29 cellular contexts compared by ENCODE assay signal in genomic region chr17:8345052-8345690, GRCh38. TPM values are rescaled to one million over a fixed set of nuclear protein-coding genes. Genes with fewer than 3 reads are reported as not detected.
A peak's percentile ranks its signal among the peaks of the same experiment; 100 is the strongest.
DNase-seq lines count a peak whose midpoint lies in the region; ATAC-seq, FAIRE-seq and TF ChIP-seq lines count a peak whose summit lies in the region.
"Had no signal": no experiment of that assay in that cellular context is flagged by ENCODE, and none has a peak within 500 bp of the region (broad histone marks: within the 10 kb centered on the region; RNA-seq: fewer than 3 reads in every experiment).

No MANE protein-coding gene starts in this region.

- 0 out of 3 replicates have a peak, but pooled peaks have one; percentile 21 for ATAC-seq in GM12878
- ATAC-seq: SK-N-SH treated with all-trans-retinoic acid at 6 μM for 48 hours had no signal

- POLR2A ChIA-PET in MCF 10A (lab: Yijun Ruan, JAX), result no interaction called here
- POLR2A ChIA-PET in GM12878 (lab: Charles Lee), result no interaction called here

- peak overlapping the region; percentile 78 to 90 for H3K27ac ChIP-seq in breast epithelium
- no peak overlapping the region for H3K27ac ChIP-seq in GM12878 (ENCODE audit: control insufficient read depth, insufficient read depth)
- H3K27ac ChIP-seq in suprapubic skin, result peak overlapping the region; percentile 72
- H3K27ac ChIP-seq: dorsolateral prefrontal cortex, right atrium auricular region, thoracic aorta had no signal

- no peak overlapping the region for H2AFZ ChIP-seq in GM12878 (ENCODE audit: control insufficient read depth, low read depth, low read length)

- TF ChIP-seq EP300 in GM12878 (IDR thresholded peaks at IDR 0.05; ENCODE audit: borderline replicate concordance in 1 of 2, control insufficient read depth in 1 of 2, low read depth in 2 of 2, low read length in 2 of 2) (no peak), suprapubic skin (IDR thresholded peaks at IDR 0.05) (no peak)

- H3K27me3 Mint-ChIP-seq in MCF 10A (ENCODE audit: insufficient read depth, unreplicated experiment), result peaks cover 11% of the 10 kb centered on the region

- WGBS in GM12878 (ENCODE audit: insufficient coverage, insufficient replicate concordance, low lambda C conversion rate, missing lambda C conversion rate), result 33% methylated on average over 6 of the region's 6 CpGs
- 63% methylated on average over 6 of the region's 6 CpGs for WGBS in suprapubic skin

- no peak overlapping the region for H3K4me3 Mint-ChIP-seq in MCF 10A (ENCODE audit: unreplicated experiment)
- H3K4me3 Mint-ChIP-seq: CD4-positive, alpha-beta memory T cell had no signal

- H3K36me3 ChIP-seq in breast epithelium (no peaks in the 10 kb centered on the region), GM12878 (ENCODE audit: control insufficient read depth in 2 of 2, insufficient read depth in 2 of 2, low read length in 1 of 2) (no peaks in the 10 kb centered on the region), suprapubic skin (no peaks in the 10 kb centered on the region)
- H3K36me3 ChIP-seq: right atrium auricular region, thoracic aorta had no signal

- TF ChIP-seq RAD21 in GM12878 (IDR thresholded peaks at IDR 0.05; ENCODE audit: insufficient read depth, low read depth, low read length), result no peak

- H3K4me2 ChIP-seq in GM12878 (ENCODE audit: control insufficient read depth, insufficient read depth), result no peak overlapping the region

- no peaks in the 10 kb centered on the region for H4K20me1 ChIP-seq in GM12878 (ENCODE audit: control insufficient read depth, insufficient read depth)

- TF ChIP-seq CTCF in breast epithelium (IDR thresholded peaks at IDR 0.05) (no peak), MCF 10A (IDR thresholded peaks at IDR 0.05; ENCODE audit: unreplicated experiment) (no peak), NB4 (IDR thresholded peaks at IDR 0.05; ENCODE audit: low read depth, low read length) (no peak), GM12878 (IDR thresholded peaks at IDR 0.05 in 2 of 3, conservative IDR thresholded peaks at IDR 0.05 in 1 of 3; ENCODE audit: control insufficient read depth in 2 of 3, extremely low read depth in 1 of 3, insufficient read depth in 1 of 3, low read depth in 3 of 3, low read length in 3 of 3) (no peak), suprapubic skin (IDR thresholded peaks at IDR 0.05) (no peak)

- BruUV-seq in MCF 10A (replicated peaks; lab: Mats Ljungman, UMichigan) (no TSS peak), GM12878 (replicated peaks; lab: Mats Ljungman, UMichigan) (no TSS peak)

- no peak overlapping the region for H3K4me3 ChIP-seq in breast epithelium
- no peak overlapping the region for H3K4me3 ChIP-seq in NB4 (ENCODE audit: low read depth, low read length)
- H3K4me3 ChIP-seq in GM12878, result no peak overlapping the region
- no peak overlapping the region for H3K4me3 ChIP-seq in suprapubic skin
- H3K4me3 ChIP-seq: dorsolateral prefrontal cortex, right atrium auricular region, thoracic aorta had no signal

- no peak overlapping the region for H3K27ac Mint-ChIP-seq in MCF 10A (ENCODE audit: low read depth, unreplicated experiment)
- H3K27ac Mint-ChIP-seq: CD4-positive, alpha-beta memory T cell had no signal

- CTCF ChIA-PET in MCF 10A (lab: Yijun Ruan, JAX), result no interaction called here
- CTCF ChIA-PET in GM12878 (lab: Yijun Ruan, JAX), result interaction anchor here (1.0 kb wide), 1 partner anchor 11 kb away, joined by 3 read pairs; no protein-coding TSS in a partner anchor

- no peak overlapping the region for H3K9ac ChIP-seq in GM12878 (ENCODE audit: control insufficient read depth, insufficient read depth, low read length)

- no peaks in the 10 kb centered on the region for H3K4me1 ChIP-seq in breast epithelium
- no peaks in the 10 kb centered on the region for H3K4me1 ChIP-seq in GM12878 (ENCODE audit: control insufficient read depth, insufficient read depth, low read length)
- H3K4me1 ChIP-seq in suprapubic skin, result peaks cover 22% of the 10 kb centered on the region
- H3K4me1 ChIP-seq: right atrium auricular region had no signal

- RAD21 ChIA-PET in GM12878 (lab: Charles Lee; ENCODE audit: unreplicated experiment), result no interaction called here

- TF ChIP-seq POLR2A in breast epithelium (IDR thresholded peaks at IDR 0.05), result no peak
- TF ChIP-seq POLR2A in NB4 (IDR thresholded peaks at IDR 0.05; ENCODE audit: extremely low read depth, insufficient read length), result no peak
- no peak for TF ChIP-seq POLR2A in GM12878 (IDR thresholded peaks at IDR 0.05; ENCODE audit: low read depth, low read length)
- TF ChIP-seq POLR2A in suprapubic skin (IDR thresholded peaks at IDR 0.05), result no peak

- no peaks in the 10 kb centered on the region for H3K4me1 Mint-ChIP-seq in MCF 10A (ENCODE audit: insufficient read depth, unreplicated experiment)
- H3K4me1 Mint-ChIP-seq: CD4-positive, alpha-beta memory T cell had no signal

- no peaks in the 10 kb centered on the region for H3K27me3 ChIP-seq in breast epithelium
- no peaks in the 10 kb centered on the region for H3K27me3 ChIP-seq in GM12878 (replicated peaks in 1 of 2; ENCODE audit: control insufficient read depth in 2 of 2, insufficient read depth in 2 of 2, low read length in 1 of 2)
- no peaks in the 10 kb centered on the region for H3K27me3 ChIP-seq in suprapubic skin
- H3K27me3 ChIP-seq: right atrium auricular region had no signal

- no peaks in the 10 kb centered on the region for H3K79me2 ChIP-seq in GM12878 (ENCODE audit: control insufficient read depth, insufficient read depth, low read length)

- H3K9me3 Mint-ChIP-seq in MCF 10A (ENCODE audit: unreplicated experiment), result no peaks in the 10 kb centered on the region
- H3K9me3 Mint-ChIP-seq: CD4-positive, alpha-beta memory T cell had no signal

- SMC1A ChIA-PET in GM12878 (lab: Charles Lee; ENCODE audit: uncharacterized antibody, unreplicated experiment), result no interaction called here

- FAIRE-seq in GM12878 (lab: Jason Lieb, UNC) (no peak), frontal cortex (lab: Jason Lieb, UNC) (no peak)
- FAIRE-seq: GM12891, GM19239, H1, kidney had no signal

- H3K9me3 ChIP-seq in breast epithelium (no peaks in the 10 kb centered on the region), GM12878 (replicated peaks; ENCODE audit: control insufficient read depth, insufficient read depth, low read length) (no peaks in the 10 kb centered on the region), suprapubic skin (no peaks in the 10 kb centered on the region)
- H3K9me3 ChIP-seq: right atrium auricular region, thoracic aorta had no signal

- intact Hi-C loops in breast epithelium (cut with DNase I; ENCODE audit: low total_unique reads) (no loop called here), MCF 10A (cut with micrococcal nuclease) (no loop called here), GM12878 (cut with micrococcal nuclease; ENCODE audit: unreplicated experiment) (no loop called here)

- in situ Hi-C loops in GM12878 (cut with MboI), result no loop called here

- DNase-seq in breast epithelium (ENCODE audit: low spot score in 2 of 2) (no peak), MCF 10A (ENCODE audit: unreplicated experiment) (no peak), NB4 (ENCODE audit: low read depth) (peak; percentile 74), GM12878 (ENCODE audit: low read depth, low spot score) (no peak), suprapubic skin (ENCODE audit: low spot score in 2 of 2) (no peak), frontal cortex (ENCODE audit: low spot score in 2 of 2) (no peak), NCI-H2081 (lab: John Stamatoyannopoulos, UW) (no peak), inferior parietal cortex (ENCODE audit: extremely low spot score) (no peak)
- DNase-seq: activated CD4-positive, CD25-positive, alpha-beta regulatory T cell treated with anti-CD3 and anti-CD28 coated beads, Interleukin-2, amount 50 U/mL, for 72 hours; activated CD8-positive, alpha-beta memory T cell treated with anti-CD3 and anti-CD28 coated beads, Interleukin-2, amount 50 U/mL, for 4 hours; anterior cingulate cortex; CD4-positive, alpha-beta memory T cell; central memory CD4-positive, alpha-beta T cell; DMS53; dorsolateral prefrontal cortex; foreskin melanocyte; kidney; NCI-H1048; NCI-H1930; T1000 had no signal

- no peaks in the 10 kb centered on the region for H3K36me3 Mint-ChIP-seq in MCF 10A (ENCODE audit: insufficient read depth, unreplicated experiment)
- H3K36me3 Mint-ChIP-seq: CD4-positive, alpha-beta memory T cell had no signal

RNA-seq across cellular contexts. Expression of gene ODF4, which starts 5.5 kb away (rescaled TPM):
- total RNA-seq in breast epithelium (not detected), MCF 10A (2022) (not detected in 2 replicates), GM12878 (2014; rRNA removed) (not detected in 2 replicates), GM12878 (2014; rRNA removed; fragmentation: Illumina TruSeq; extraction: Trizol) (not detected in 2 replicates), GM12878 (2021) (not detected in 2 replicates), suprapubic skin (not detected), frontal cortex (not detected)
- total RNA-seq in GM12878 (2013; cell fraction: nucleolus; rRNA removed), result not detected in 2 replicates
- polyA plus RNA-seq in GM12878 (2011; ENCODE audit: low read depth), result not detected
- polyA plus RNA-seq in GM12878 (2011; rRNA removed) (not detected in 2 replicates), GM12878 (2014; fragmentation: Illumina TruSeq; extraction: Trizol) (not detected in 2 replicates), GM12878 (2014; fragmentation: Nextera tagmentation; extraction: Ambion mirVana) (not detected), GM12878 (2014; rRNA removed) (not detected in 2 replicates), GM12878 (2016; fragmentation: Nextera tagmentation; extraction: Ambion mirVana) (not detected)
- not detected in 2 replicates for polyA plus RNA-seq in GM12878 (2011; cell fraction: cytosol; rRNA removed)
- polyA plus RNA-seq in GM12878 (2011; cell fraction: nucleus; rRNA removed), result not detected in 2 replicates
- polyA plus RNA-seq in GM12878 (2012), result not detected in 2 replicates
- polyA minus RNA-seq in GM12878 (2011; rRNA and poly(A)+ RNA removed), result not detected in 2 replicates
- not detected in 2 replicates for polyA minus RNA-seq in GM12878 (2011; cell fraction: cytosol; rRNA and poly(A)+ RNA removed)
- polyA minus RNA-seq in GM12878 (2011; cell fraction: nucleus; rRNA and poly(A)+ RNA removed), result not detected in 2 replicates
- total RNA-seq: CD4-positive, alpha-beta memory T cell; dorsolateral prefrontal cortex; H1; kidney; lung microvascular endothelial cell; NCI-H460; osteoblast; right atrium auricular region; thoracic aorta had no signal
- polyA plus RNA-seq: CD4-positive, alpha-beta memory T cell; H1 had no signal

RNA-seq across cellular contexts. Expression of gene ARHGEF15, which starts 35.1 kb away (rescaled TPM):
- total RNA-seq in breast epithelium, result 10 to 100 TPM in 2 of 3 donors, 1 to 10 TPM in 1; 2.9 to 75.4 (median 11.5) TPM
- total RNA-seq in MCF 10A (2022), result not detected in 2 replicates
- total RNA-seq in GM12878 (2013; cell fraction: nucleolus; rRNA removed), result not detected in 2 replicates
- total RNA-seq in GM12878 (2014; rRNA removed), result not detected in 2 replicates
- not detected in 2 replicates for total RNA-seq in GM12878 (2014; rRNA removed; fragmentation: Illumina TruSeq; extraction: Trizol)
- total RNA-seq in GM12878 (2021), result not detected in 2 replicates
- not detected for polyA plus RNA-seq in GM12878 (2011; ENCODE audit: low read depth)
- not detected in 2 replicates for polyA plus RNA-seq in GM12878 (2011; rRNA removed)
- polyA plus RNA-seq in GM12878 (2011; cell fraction: cytosol; rRNA removed), result not detected in 2 replicates
- polyA plus RNA-seq in GM12878 (2011; cell fraction: nucleus; rRNA removed), result not detected in 2 replicates
- polyA plus RNA-seq in GM12878 (2012), result not detected in 2 replicates
- not detected in 2 replicates for polyA plus RNA-seq in GM12878 (2014; fragmentation: Illumina TruSeq; extraction: Trizol)
- polyA plus RNA-seq in GM12878 (2014; fragmentation: Nextera tagmentation; extraction: Ambion mirVana), result not detected
- polyA plus RNA-seq in GM12878 (2014; rRNA removed), result not detected in 2 replicates
- polyA plus RNA-seq in GM12878 (2016; fragmentation: Nextera tagmentation; extraction: Ambion mirVana), result not detected
- not detected in 2 replicates for polyA minus RNA-seq in GM12878 (2011; rRNA and poly(A)+ RNA removed)
- polyA minus RNA-seq in GM12878 (2011; cell fraction: cytosol; rRNA and poly(A)+ RNA removed), result not detected in 2 replicates
- polyA minus RNA-seq in GM12878 (2011; cell fraction: nucleus; rRNA and poly(A)+ RNA removed), result not detected in 2 replicates
- 10 to 100 TPM in 2 of 4 donors, 1 to 10 TPM in 2; 2.3 to 22.2 (median 11.0) TPM for total RNA-seq in suprapubic skin
- 0.41 TPM for total RNA-seq in frontal cortex
- total RNA-seq: CD4-positive, alpha-beta memory T cell; NCI-H460; osteoblast had no signal
- polyA plus RNA-seq: CD4-positive, alpha-beta memory T cell had no signal

RNA-seq across cellular contexts. Expression of gene RPL26, which starts 37.8 kb away (rescaled TPM):
- total RNA-seq in breast epithelium, result 1,000 to 10,000 TPM; 3,666 to 5,219 (median 4,419) TPM
- total RNA-seq in MCF 10A (2022), result 3,179 and 3,524 TPM in 2 replicates
- total RNA-seq in GM12878 (2013; cell fraction: nucleolus; rRNA removed), result 734 and 744 TPM in 2 replicates
- 3,483 and 4,154 TPM in 2 replicates for total RNA-seq in GM12878 (2014; rRNA removed)
- 6,423 and 6,771 TPM in 2 replicates for total RNA-seq in GM12878 (2014; rRNA removed; fragmentation: Illumina TruSeq; extraction: Trizol)
- total RNA-seq in GM12878 (2021), result 3,090 and 3,251 TPM in 2 replicates
- 29,600 TPM for polyA plus RNA-seq in GM12878 (2011; ENCODE audit: low read depth)
- 6,707 and 9,146 TPM in 2 replicates for polyA plus RNA-seq in GM12878 (2011; rRNA removed)
- polyA plus RNA-seq in GM12878 (2011; cell fraction: cytosol; rRNA removed), result 3,563 and 4,017 TPM in 2 replicates
- 1,482 and 1,865 TPM in 2 replicates for polyA plus RNA-seq in GM12878 (2011; cell fraction: nucleus; rRNA removed)
- polyA plus RNA-seq in GM12878 (2012), result 7,747 and 8,546 TPM in 2 replicates
- 9,244 and 13,720 TPM in 2 replicates for polyA plus RNA-seq in GM12878 (2014; fragmentation: Illumina TruSeq; extraction: Trizol)
- 1,000 to 10,000 TPM; 3,591 to 5,060 TPM for polyA plus RNA-seq in GM12878 (2014; fragmentation: Nextera tagmentation; extraction: Ambion mirVana)
- polyA plus RNA-seq in GM12878 (2014; rRNA removed), result 5,547 and 6,933 TPM in 2 replicates
- polyA plus RNA-seq in GM12878 (2016; fragmentation: Nextera tagmentation; extraction: Ambion mirVana), result 1,000 to 10,000 TPM; 1,451 to 1,481 TPM
- polyA minus RNA-seq in GM12878 (2011; rRNA and poly(A)+ RNA removed), result 1,892 and 3,308 TPM in 2 replicates
- polyA minus RNA-seq in GM12878 (2011; cell fraction: cytosol; rRNA and poly(A)+ RNA removed), result 414 and 466 TPM in 2 replicates
- polyA minus RNA-seq in GM12878 (2011; cell fraction: nucleus; rRNA and poly(A)+ RNA removed), result 144 and 173 TPM in 2 replicates
- total RNA-seq in suprapubic skin, result 1,000 to 10,000 TPM; 2,419 to 4,673 (median 3,203) TPM
- total RNA-seq in frontal cortex, result 4,449 TPM

RNA-seq across cellular contexts. Expression of gene SLC25A35, which starts 50.0 kb away (rescaled TPM):
- total RNA-seq in breast epithelium, result 1 to 10 TPM in 2 of 3 donors, under 1 TPM in 1; 0.96 to 4.7 (median 3.3) TPM
- 2.2 and 4.0 TPM in 2 replicates for total RNA-seq in MCF 10A (2022)
- 5.0 and 6.5 TPM in 2 replicates for total RNA-seq in GM12878 (2013; cell fraction: nucleolus; rRNA removed)
- total RNA-seq in GM12878 (2014; rRNA removed), result 1.6 and 1.7 TPM in 2 replicates
- 1.1 and 1.5 TPM in 2 replicates for total RNA-seq in GM12878 (2014; rRNA removed; fragmentation: Illumina TruSeq; extraction: Trizol)
- total RNA-seq in GM12878 (2021), result 3.4 and 4.7 TPM in 2 replicates
- polyA plus RNA-seq in GM12878 (2011; ENCODE audit: low read depth), result 1.7 TPM
- polyA plus RNA-seq in GM12878 (2011; rRNA removed), result 0.91 and 2.0 TPM in 2 replicates
- 2.4 and 2.8 TPM in 2 replicates for polyA plus RNA-seq in GM12878 (2011; cell fraction: cytosol; rRNA removed)
- polyA plus RNA-seq in GM12878 (2011; cell fraction: nucleus; rRNA removed), result 12.6 and 18.6 TPM in 2 replicates
- polyA plus RNA-seq in GM12878 (2012), result 2.8 and 3.0 TPM in 2 replicates
- polyA plus RNA-seq in GM12878 (2014; fragmentation: Illumina TruSeq; extraction: Trizol), result 2.6 and 3.2 TPM in 2 replicates
- polyA plus RNA-seq in GM12878 (2014; fragmentation: Nextera tagmentation; extraction: Ambion mirVana), result 1 to 10 TPM; 1.2 to 2.3 TPM
- 4.2 and 4.6 TPM in 2 replicates for polyA plus RNA-seq in GM12878 (2014; rRNA removed)
- 1 to 10 TPM; 1.8 to 2.2 TPM for polyA plus RNA-seq in GM12878 (2016; fragmentation: Nextera tagmentation; extraction: Ambion mirVana)
- 2.0 and 2.2 TPM in 2 replicates for polyA minus RNA-seq in GM12878 (2011; rRNA and poly(A)+ RNA removed)
- polyA minus RNA-seq in GM12878 (2011; cell fraction: cytosol; rRNA and poly(A)+ RNA removed), result 0.53 and 1.1 TPM in 2 replicates
- polyA minus RNA-seq in GM12878 (2011; cell fraction: nucleus; rRNA and poly(A)+ RNA removed), result 2.8 and 6.6 TPM in 2 replicates
- total RNA-seq in suprapubic skin, result 1 to 10 TPM in 3 of 4 donors, under 1 TPM in 1; 0.80 to 2.4 (median 1.5) TPM
- 1.2 TPM for total RNA-seq in frontal cortex
